8 cellular contexts compared by ENCODE assay signal in the genomic region with DNA sequence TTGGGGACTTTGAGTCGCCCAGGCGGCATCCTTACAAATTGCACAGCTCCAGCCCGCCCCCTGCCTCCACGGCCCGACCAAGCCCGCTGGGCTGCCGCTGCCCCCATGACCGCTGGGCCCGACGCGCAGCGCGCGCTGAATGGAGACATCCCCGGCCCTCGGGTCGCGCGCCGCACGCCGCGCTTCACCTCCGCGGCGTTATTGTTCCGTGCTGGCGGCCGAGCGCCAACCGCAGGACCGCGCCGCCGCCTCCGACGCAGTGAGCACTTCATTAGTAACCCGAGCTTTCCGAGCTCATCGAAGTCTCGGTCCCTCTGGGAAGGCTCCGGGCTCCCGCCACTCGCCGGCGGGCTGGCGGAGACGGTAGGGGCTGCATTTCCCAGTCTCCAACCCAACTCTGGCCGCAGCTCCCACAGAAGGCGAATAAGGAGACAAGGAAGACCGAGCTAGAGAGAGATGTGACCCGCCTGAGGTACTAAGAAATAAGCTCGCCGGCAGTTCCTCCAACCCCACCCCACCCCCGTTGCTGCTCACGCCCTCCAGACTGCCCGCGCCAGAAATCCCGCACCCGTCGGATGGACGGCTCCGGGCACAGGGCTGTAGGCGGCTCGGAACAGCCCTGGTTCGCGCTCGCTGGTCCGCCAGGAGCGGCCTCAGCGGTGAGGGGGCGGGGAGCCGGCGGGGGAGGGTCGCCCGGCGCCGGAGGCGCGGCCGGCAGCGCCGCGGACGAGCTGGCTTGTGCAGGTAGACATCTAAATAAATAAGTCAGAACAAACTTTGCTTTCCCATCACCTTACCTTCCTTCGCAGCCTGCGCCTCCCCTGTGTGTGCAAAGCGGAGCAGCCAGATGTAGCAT. TPM values are rescaled to one million over a fixed set of nuclear protein-coding genes. Genes with fewer than 3 reads are reported as not detected.
DNase-seq lines count a peak whose midpoint lies in the region; ATAC-seq and TF ChIP-seq lines count a peak whose summit lies in the region.

No MANE protein-coding gene starts in this region.

- ATAC-seq in GM18520 (IDR thresholded peaks at IDR 0.05; ENCODE audit: unreplicated experiment), result no peak

- POLR2A ChIA-PET in RWPE1 (lab: Yijun Ruan, JAX; ENCODE audit: low non-redundant PET), result no interaction called here

- H3K4me1 ChIP-seq in endocrine pancreas (ENCODE audit: control insufficient read depth, insufficient read depth, low read length), result peaks cover 7% of the 10 kb centered on the region
- H3K4me1 ChIP-seq in mesodermal cell (ENCODE audit: control insufficient read depth, insufficient read depth, low read length, poor library complexity, severe bottlenecking), result no peaks in the 10 kb centered on the region
- peaks cover 2% of the 10 kb centered on the region for H3K4me1 ChIP-seq in thymus (ENCODE audit: control insufficient read depth, insufficient read depth, low read length)

- H3K27me3 ChIP-seq in endocrine pancreas (ENCODE audit: control insufficient read depth, insufficient read depth, low read length), result peaks cover 13% of the 10 kb centered on the region
- peaks cover 40% of the 10 kb centered on the region for H3K27me3 ChIP-seq in thymus (ENCODE audit: control insufficient read depth, insufficient read depth)

- H3K4me3 ChIP-seq in endocrine pancreas (ENCODE audit: control insufficient read depth, insufficient read depth, low read length) (peak overlapping the region; percentile 55), mesodermal cell (ENCODE audit: extremely low read depth, insufficient read depth, low read length, poor library complexity, severe bottlenecking) (peak overlapping the region; percentile 78), thymus (ENCODE audit: low read length) (peak overlapping the region; percentile 42)

- H3K27ac ChIP-seq in C4-2B (no peak overlapping the region), RWPE1 (peak overlapping the region; percentile 92), mesodermal cell (ENCODE audit: low read depth, low read length, severe bottlenecking) (peak overlapping the region; percentile 75), thymus (ENCODE audit: low read depth) (no peak overlapping the region)

- WGBS in mesodermal cell (ENCODE audit: insufficient coverage in 2 of 2), 2 experiments, result 0% methylated on average over 56 to 71 of the region's 88 CpGs
- 2% methylated on average over 88 of the region's 88 CpGs for WGBS in thymus

- H3K9me3 ChIP-seq in endocrine pancreas (ENCODE audit: control insufficient read depth, low read length) (no peaks in the 10 kb centered on the region), mesodermal cell (ENCODE audit: control insufficient read depth, low read length) (no peaks in the 10 kb centered on the region), thymus (ENCODE audit: control insufficient read depth) (no peaks in the 10 kb centered on the region)

- H3K9ac ChIP-seq in endocrine pancreas (ENCODE audit: control insufficient read depth, insufficient read depth, low read length), result no peak overlapping the region

- H3K36me3 ChIP-seq in endocrine pancreas (ENCODE audit: control insufficient read depth, insufficient read depth, low read length), result no peaks in the 10 kb centered on the region
- no peaks in the 10 kb centered on the region for H3K36me3 ChIP-seq in mesodermal cell (ENCODE audit: control insufficient read depth, insufficient read depth, low read length)
- H3K36me3 ChIP-seq in thymus (ENCODE audit: control insufficient read depth, insufficient read depth), result no peaks in the 10 kb centered on the region

- peak; percentile 6 for DNase-seq in H4 (ENCODE audit: low spot score)
- peak; percentile 21 for DNase-seq in RWPE1 (ENCODE audit: low spot score)
- no peak for DNase-seq in NK-92 treated with Interleukin-12 subunit alpha and Interleukin-12 subunit beta, amount 100 ng/mL, for 24 hours (lab: John Stamatoyannopoulos, UW)

- CTCF ChIA-PET in RWPE1 (lab: Yijun Ruan, JAX), result interaction anchor here (0.6 kb wide), 1 partner anchor 1091 kb away, joined by 3 read pairs; no protein-coding TSS in a partner anchor

- TF ChIP-seq CTCF in C4-2B (conservative IDR thresholded peaks at IDR 0.05), result 0 out of 2 replicates have a peak, but pooled peaks have one; percentile 2
- no peak for TF ChIP-seq CTCF in RWPE1 (conservative IDR thresholded peaks at IDR 0.05; ENCODE audit: low read depth)

RNA-seq across cellular contexts. Expression of a gene that starts 0.7 kb away (rescaled TPM):
- total RNA-seq in H4 (2014; rRNA removed; shearing (Covaris generic)), result 1.7 and 5.6 TPM in 2 replicates
- 25.4 TPM for polyA plus RNA-seq in mesodermal cell (2013, experiment 1 of 2)
- 34.3 TPM for polyA plus RNA-seq in mesodermal cell (2013, experiment 2 of 2)
- polyA plus RNA-seq in thymus, result 0.39 TPM

Comparison
In these comparisons a context has a peak if more than half of its experiments do, and no peak if none do; other contexts are left out.
1. H3K27ac ChIP-seq: peak in RWPE1 (single experiment) and mesodermal cell (single experiment); none in C4-2B (single experiment) and thymus (single experiment).
2. Peak in every context shown above with its lines, with median percentiles within 50 percentile points of each other: H3K4me3 ChIP-seq.